ENCODE assay signal across 12 cellular contexts in genomic region chr13:35729926-35730627, GRCh38.
DNase-seq lines count a peak whose midpoint lies in the region; ATAC-seq, FAIRE-seq and TF ChIP-seq lines count a peak whose summit lies in the region.
"Had no signal": no experiment of that assay in that cellular context is flagged by ENCODE, and none has a peak within 500 bp of the region (broad histone marks: within the 10 kb centered on the region; RNA-seq: fewer than 3 reads in every experiment).

No MANE protein-coding gene starts in this region.

- CTCF ChIA-PET in H1 (lab: Charles Lee; ENCODE audit: partially characterized antibody), result interaction anchor here (1.0 to 1.9 kb wide), 6 partner anchors 8 to 99 kb away, joined by 3 to 5 read pairs (median 3); no protein-coding TSS in a partner anchor

- TF ChIP-seq EP300 in H1 (IDR thresholded peaks at IDR 0.05; ENCODE audit: borderline replicate concordance in 1 of 2, low read depth in 2 of 2, low read length in 2 of 2) (no peak), ovary (IDR thresholded peaks at IDR 0.05) (no peak)

- no peak overlapping the region for H2BK12ac ChIP-seq in H1 (ENCODE audit: low read depth, low read length)

- no peak overlapping the region for H3K56ac ChIP-seq in H1 (replicated peaks; ENCODE audit: insufficient read length, low read depth, low read length)

- H3K36me3 ChIP-seq in H1 (ENCODE audit: control insufficient read depth in 2 of 4, insufficient read depth in 4 of 4, low read length in 3 of 4), result no peaks in the 10 kb centered on the region
- no peaks in the 10 kb centered on the region for H3K36me3 ChIP-seq in ovary
- H3K36me3 ChIP-seq in HAP-1 (replicated peaks), result no peaks in the 10 kb centered on the region

- H3K27me3 ChIP-seq in H1 (replicated peaks in 1 of 4; ENCODE audit: control insufficient read depth in 3 of 4, extremely low read depth in 1 of 4, insufficient read depth in 3 of 4, low read length in 3 of 4) (no peaks in the 10 kb centered on the region), ovary (no peaks in the 10 kb centered on the region), HAP-1 (ENCODE audit: low read depth) (no peaks in the 10 kb centered on the region)
- H3K27me3 ChIP-seq: testis had no signal

- no peak overlapping the region for H2BK120ac ChIP-seq in H1 (replicated peaks; ENCODE audit: low read depth, low read length)

- intact Hi-C loops in ovary (cut with DNase I), result loop anchor here in 1 of 4 donors (5.0 kb wide), 1 partner anchor 1237 kb away; no protein-coding TSS in a partner anchor

- H2BK5ac ChIP-seq in H1 (ENCODE audit: low read depth, low read length), result no peak overlapping the region

- in situ Hi-C loops in HAP-1 (cut with MboI; ENCODE audit: low sequenced_read_pairs), result no loop called here

- H3K9me3 ChIP-seq in H1 (ENCODE audit: insufficient read depth in 2 of 2, low read depth in 1 of 2, low read length in 1 of 2), result no peaks in the 10 kb centered on the region
- no peaks in the 10 kb centered on the region for H3K9me3 ChIP-seq in ovary
- H3K9me3 ChIP-seq in HAP-1, result no peaks in the 10 kb centered on the region
- H3K9me3 ChIP-seq: testis had no signal

- TF ChIP-seq POLR2A in H1 (IDR thresholded peaks at IDR 0.05; ENCODE audit: control extremely low read depth in 1 of 2, low read depth in 2 of 2, low read length in 2 of 2) (no peak), ovary (IDR thresholded peaks at IDR 0.05) (no peak)

- H2AK5ac ChIP-seq in H1 (ENCODE audit: low read depth, low read length), result no peak overlapping the region

- 88% methylated on average over 5 of the region's 5 CpGs; no CpG with 5 or more reads in 1 of the 2 experiments for WGBS in H1 (ENCODE audit: extremely low coverage in 1 of 2, insufficient coverage in 1 of 2, insufficient read length in 1 of 2, insufficient replicate concordance in 2 of 2, low coverage in 1 of 2, low lambda C conversion rate in 2 of 2, missing lambda C conversion rate in 1 of 2), 2 experiments
- WGBS in ovary, 3 donors, result 66 to 75% (median 71%) methylated on average over 5 of the region's 5 CpGs

- H4K91ac ChIP-seq in H1 (replicated peaks; ENCODE audit: insufficient read length, low read length), result no peak overlapping the region

- no peaks in the 10 kb centered on the region for H3K79me1 ChIP-seq in H1 (ENCODE audit: low read depth, low read length)

- H3K4me2 ChIP-seq in H1 (ENCODE audit: insufficient read depth in 1 of 2, low read depth in 2 of 2, low read length in 2 of 2), result no peak overlapping the region

- DNase-seq in GM12865 (ENCODE audit: low read depth) (peak; percentile 78), H1 (ENCODE audit: low read depth in 1 of 2, low spot score in 2 of 2) (no peak), NCI-H2081 (lab: John Stamatoyannopoulos, UW) (no peak), HT-29 (ENCODE audit: low spot score) (no peak), ovary (no peak), HAP-1 (ENCODE audit: low spot score in 2 of 2) (no peak)
- DNase-seq: anterior cingulate cortex, DMS79 treated with DMSO at 0.1 percent for 48 hours, Kasumi-1, testis had no signal

- ATAC-seq in GM19463 (IDR thresholded peaks at IDR 0.05; ENCODE audit: unreplicated experiment) (peak; percentile 87), HG03095 (IDR thresholded peaks at IDR 0.05; ENCODE audit: unreplicated experiment) (peak; percentile 62)

- H3K23me2 ChIP-seq in H1 (ENCODE audit: low read depth, low read length), result no peaks in the 10 kb centered on the region

- H4K20me1 ChIP-seq in H1 (replicated peaks in 1 of 2; ENCODE audit: control insufficient read depth in 1 of 2, insufficient read depth in 2 of 2, low read length in 2 of 2), result peaks cover 0 to 1% of the 10 kb centered on the region in 2 experiments

- POLR2A ChIA-PET in H1 (lab: Charles Lee; ENCODE audit: partially characterized antibody), result no interaction called here

- no peak for TF ChIP-seq CTCF in GM12865 (IDR thresholded peaks at IDR 0.05; ENCODE audit: insufficient read depth, low read depth, low read length, missing control alignments)
- TF ChIP-seq CTCF in H1 (IDR thresholded peaks at IDR 0.05; ENCODE audit: control extremely low read depth in 1 of 3, insufficient read depth in 1 of 3, low read depth in 1 of 3, low read length in 3 of 3), result no peak
- no peak for TF ChIP-seq CTCF in ovary (IDR thresholded peaks at IDR 0.05)

- no peak overlapping the region for H3K18ac ChIP-seq in H1 (ENCODE audit: extremely low read depth, low read length)

- H2BK20ac ChIP-seq in H1 (ENCODE audit: low read length), result no peak overlapping the region

- H4K5ac ChIP-seq in H1 (ENCODE audit: insufficient read length, low read depth, low read length), result no peak overlapping the region

- H3K4me1 ChIP-seq in H1 (replicated peaks in 1 of 4; ENCODE audit: control insufficient read depth in 3 of 4, insufficient read depth in 4 of 4, low read length in 3 of 4), result no peaks in the 10 kb centered on the region
- peaks cover 4% of the 10 kb centered on the region for H3K4me1 ChIP-seq in ovary (ENCODE audit: insufficient read depth)
- no peaks in the 10 kb centered on the region for H3K4me1 ChIP-seq in HAP-1
- H3K4me1 ChIP-seq: testis had no signal

- no peak overlapping the region for H3K14ac ChIP-seq in H1 (ENCODE audit: insufficient read length)

- peak overlapping the region; percentile 71; the same call in 1 of the 2 replicates for H2AFZ ChIP-seq in H1 (ENCODE audit: low read length)

- TF ChIP-seq RAD21 in H1 (IDR thresholded peaks at IDR 0.05 in 1 of 2, conservative IDR thresholded peaks at IDR 0.05 in 1 of 2; ENCODE audit: low read depth in 2 of 2, low read length in 2 of 2), result no peak

- no peak overlapping the region for H4K8ac ChIP-seq in H1 (ENCODE audit: extremely low read depth, insufficient read depth, low read length)

- H3K23ac ChIP-seq in H1 (ENCODE audit: insufficient read length), result no peak overlapping the region

- H3K4me3 ChIP-seq in GM12865 (ENCODE audit: low read depth, low read length), result peak overlapping the region; percentile 26
- H3K4me3 ChIP-seq in H1 (ENCODE audit: extremely low read depth in 1 of 4, insufficient read depth in 2 of 4, low read depth in 3 of 4, low read length in 4 of 4), result no peak overlapping the region
- H3K4me3 ChIP-seq in ovary, result no peak overlapping the region
- H3K4me3 ChIP-seq in HAP-1, result no peak overlapping the region
- H3K4me3 ChIP-seq: testis had no signal

- no peaks in the 10 kb centered on the region for H3K79me2 ChIP-seq in H1 (ENCODE audit: control insufficient read depth in 1 of 2, insufficient read depth in 2 of 2, low read length in 2 of 2)

- no peak overlapping the region for H3K4ac ChIP-seq in H1 (replicated peaks; ENCODE audit: insufficient read length, low read depth, low read length)

- H3K9ac ChIP-seq in H1 (replicated peaks in 1 of 4; ENCODE audit: extremely low read depth in 1 of 4, low read depth in 3 of 4, low read length in 3 of 4), result no peak overlapping the region

- no peak for FAIRE-seq in H1 (lab: Jason Lieb, UNC)

- H3K27ac ChIP-seq in H1 (ENCODE audit: low read depth, low read length) (no peak overlapping the region), ovary (no peak overlapping the region)
- H3K27ac ChIP-seq: testis had no signal

- no peak overlapping the region for H2BK15ac ChIP-seq in H1 (ENCODE audit: low read length)

TF ChIP-seq in H1, 55 proteins besides CTCF, POLR2A, EP300 and RAD21:
- no peak for TF ChIP-seq HDAC2 (IDR thresholded peaks at IDR 0.05; ENCODE audit: borderline replicate concordance in 1 of 2, low read depth in 2 of 2, low read length in 2 of 2)
